In the genomic region with DNA sequence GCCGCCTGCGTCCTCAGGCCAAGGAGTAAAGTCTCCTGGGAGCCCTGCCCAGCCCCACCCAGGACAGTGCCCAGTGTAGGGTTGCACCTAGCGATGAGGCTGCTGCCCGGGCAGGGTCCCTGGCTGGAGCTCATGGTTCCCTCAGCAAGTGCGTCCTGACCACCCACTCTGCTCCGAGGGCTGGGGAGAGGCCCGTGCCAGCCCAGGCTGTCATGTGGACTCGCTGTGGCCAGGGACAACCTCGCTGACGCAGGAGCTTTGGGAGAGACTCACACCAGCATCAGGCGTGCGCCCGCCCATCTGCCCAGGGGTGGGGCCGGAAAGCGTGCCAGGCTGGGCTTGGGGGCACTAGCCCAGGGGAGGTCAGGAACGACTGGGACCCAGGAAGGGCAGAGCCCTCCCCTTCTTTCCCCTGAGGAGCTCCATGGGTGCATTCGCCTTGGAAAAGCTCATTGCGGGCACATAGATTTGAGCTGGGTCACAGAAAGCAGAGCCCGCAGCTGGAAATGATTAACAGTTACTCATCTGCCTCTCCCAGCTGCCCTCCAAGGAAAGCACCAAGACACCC, we compare ENCODE assay signal across 1 cellular context.
TF ChIP-seq lines count a peak whose summit lies in the region.

No MANE protein-coding gene starts in this region.

TF ChIP-seq in H1, 55 proteins besides CTCF, POLR2A, EP300 and RAD21:
- TF ChIP-seq KDM4A (IDR thresholded peaks at IDR 0.05; ENCODE audit: low read depth, low read length, severe bottlenecking), result no peak
- TF ChIP-seq TAF7 (optimal IDR thresholded peaks at IDR 0.05; ENCODE audit: borderline replicate concordance, low read depth, low read length), result no peak
- no peak for TF ChIP-seq RXRA (IDR thresholded peaks at IDR 0.05; ENCODE audit: insufficient read depth, low read depth, low read length)
- TF ChIP-seq, protein P1, sequence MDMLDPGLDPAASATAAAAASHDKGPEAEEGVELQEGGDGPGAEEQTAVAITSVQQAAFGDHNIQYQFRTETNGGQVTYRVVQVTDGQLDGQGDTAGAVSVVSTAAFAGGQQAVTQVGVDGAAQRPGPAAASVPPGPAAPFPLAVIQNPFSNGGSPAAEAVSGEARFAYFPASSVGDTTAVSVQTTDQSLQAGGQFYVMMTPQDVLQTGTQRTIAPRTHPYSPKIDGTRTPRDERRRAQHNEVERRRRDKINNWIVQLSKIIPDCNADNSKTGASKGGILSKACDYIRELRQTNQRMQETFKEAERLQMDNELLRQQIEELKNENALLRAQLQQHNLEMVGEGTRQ (IDR thresholded peaks at IDR 0.05; ENCODE audit: low read length), result no peak
- no peak for TF ChIP-seq TBP (IDR thresholded peaks at IDR 0.05; ENCODE audit: low read depth, low read length)
- TF ChIP-seq SUZ12 (IDR thresholded peaks at IDR 0.05; ENCODE audit: low read length), result no peak
- TF ChIP-seq EGR1 (IDR thresholded peaks at IDR 0.05; ENCODE audit: borderline replicate concordance, low read depth, low read length), result no peak
- no peak for TF ChIP-seq POLR2AphosphoS5 (IDR thresholded peaks at IDR 0.05; ENCODE audit: low read depth, low read length)
- TF ChIP-seq GTF2F1 (IDR thresholded peaks at IDR 0.05; ENCODE audit: borderline replicate concordance, low read depth, low read length), result no peak
- no peak for TF ChIP-seq ASH2L (IDR thresholded peaks at IDR 0.05; ENCODE audit: low read length)
- no peak for TF ChIP-seq ZNF274 (IDR thresholded peaks at IDR 0.05; ENCODE audit: borderline replicate concordance, extremely low read depth, low read length)
